ENCODE assay signal across 8 cellular contexts in the genomic region with DNA sequence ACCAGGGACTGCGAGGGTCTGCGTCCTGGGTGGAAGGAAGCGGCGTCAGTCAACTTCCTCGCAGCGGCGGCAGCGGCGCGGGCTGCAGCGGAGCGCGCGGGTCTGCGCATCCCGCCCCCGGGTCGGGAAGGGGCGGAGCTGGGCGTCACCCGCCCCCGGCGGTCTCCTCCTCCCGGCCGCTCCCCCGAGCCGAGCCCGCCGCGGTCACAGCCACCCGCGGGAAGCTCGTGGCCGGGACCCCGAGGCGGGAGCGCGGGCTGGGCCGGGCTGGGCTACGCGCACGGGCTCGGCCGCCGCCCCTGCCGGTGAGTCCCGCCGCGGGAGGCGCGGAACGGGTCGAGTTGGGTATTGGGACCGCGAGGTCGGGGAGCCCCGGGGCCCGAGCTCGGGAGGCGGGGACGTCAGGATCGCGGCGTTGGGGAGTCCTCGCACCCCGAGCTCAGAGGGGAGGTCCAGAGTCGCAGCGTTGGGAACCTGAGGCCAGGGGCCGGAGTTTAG. TPM values are rescaled to one million over a fixed set of nuclear protein-coding genes. Genes with fewer than 3 reads are reported as not detected.
A peak's percentile ranks its signal among the peaks of the same experiment; 100 is the strongest.
DNase-seq lines count a peak whose midpoint lies in the region; ATAC-seq and TF ChIP-seq lines count a peak whose summit lies in the region.

A gene with protein sequence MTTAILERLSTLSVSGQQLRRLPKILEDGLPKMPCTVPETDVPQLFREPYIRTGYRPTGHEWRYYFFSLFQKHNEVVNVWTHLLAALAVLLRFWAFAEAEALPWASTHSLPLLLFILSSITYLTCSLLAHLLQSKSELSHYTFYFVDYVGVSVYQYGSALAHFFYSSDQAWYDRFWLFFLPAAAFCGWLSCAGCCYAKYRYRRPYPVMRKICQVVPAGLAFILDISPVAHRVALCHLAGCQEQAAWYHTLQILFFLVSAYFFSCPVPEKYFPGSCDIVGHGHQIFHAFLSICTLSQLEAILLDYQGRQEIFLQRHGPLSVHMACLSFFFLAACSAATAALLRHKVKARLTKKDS (plus strand): TSS at position 207 of the 498 bp plus-strand sequence. CDS start 41,063 bp downstream, outside the sequence.

- H3K27ac Mint-ChIP-seq in activated naive CD8-positive, alpha-beta T cell treated with anti-CD3 and anti-CD28 coated beads, Interleukin-2, amount 50 U/mL, for 24 hours, result peak within 1 kb of the TSS; percentile 97

- H3K27me3 Mint-ChIP-seq in activated naive CD8-positive, alpha-beta T cell treated with anti-CD3 and anti-CD28 coated beads, Interleukin-2, amount 50 U/mL, for 24 hours, result no peaks in the 10 kb centered on the region

- H3K9me3 ChIP-seq in Loucy (ENCODE audit: insufficient read depth, low read depth, low read length) (no peaks in the 10 kb centered on the region), prostate gland (no peaks in the 10 kb centered on the region), upper lobe of right lung (no peaks in the 10 kb centered on the region)

- peak within 1 kb of the TSS; percentile 97 for H3K4me2 ChIP-seq in Loucy (ENCODE audit: low read depth, low read length, poor library complexity, severe bottlenecking)

- peaks cover 18% of the 10 kb centered on the region for H3K36me3 Mint-ChIP-seq in activated naive CD8-positive, alpha-beta T cell treated with anti-CD3 and anti-CD28 coated beads, Interleukin-2, amount 50 U/mL, for 24 hours (ENCODE audit: low read depth)

- in situ Hi-C loops in G401 (cut with HindIII; ENCODE audit: low sequenced_read_pairs), result no loop called here

- intact Hi-C loops in left ventricle myocardium superior (cut with micrococcal nuclease) (no loop called here), prostate gland (cut with DNase I) (loop anchor here (1.0 kb wide), 1 partner anchor 77 kb away; no protein-coding TSS in a partner anchor), upper lobe of right lung (cut with DNase I) (no loop called here)

- H3K4me1 Mint-ChIP-seq in activated naive CD8-positive, alpha-beta T cell treated with anti-CD3 and anti-CD28 coated beads, Interleukin-2, amount 50 U/mL, for 24 hours, result peaks cover 40% of the 10 kb centered on the region

- peak within 1 kb of the TSS; percentile 89 for H3K9ac ChIP-seq in Loucy (ENCODE audit: low read depth, low read length, poor library complexity, severe bottlenecking)

- H3K36me3 ChIP-seq in Loucy (ENCODE audit: insufficient read depth, low read length) (no peaks in the 10 kb centered on the region), prostate gland (no peaks in the 10 kb centered on the region), upper lobe of right lung (no peaks in the 10 kb centered on the region)

- no peaks in the 10 kb centered on the region for H3K27me3 ChIP-seq in Loucy (ENCODE audit: insufficient read depth, low read length, poor library complexity, severe bottlenecking)
- no peaks in the 10 kb centered on the region for H3K27me3 ChIP-seq in prostate gland (replicated peaks; ENCODE audit: insufficient read depth)
- no peaks in the 10 kb centered on the region for H3K27me3 ChIP-seq in upper lobe of right lung

- H3K79me2 ChIP-seq in Loucy (ENCODE audit: insufficient read depth, low read length), result peaks cover 41% of the 10 kb centered on the region

- TF ChIP-seq CTCF in Loucy (conservative IDR thresholded peaks at IDR 0.05; ENCODE audit: low read length) (no peak), prostate gland (IDR thresholded peaks at IDR 0.05) (no peak), upper lobe of right lung (IDR thresholded peaks at IDR 0.05) (no peak)

- DNase-seq in G401 (ENCODE audit: low spot score) (peak; percentile 71), GOT3 (lab: John Stamatoyannopoulos, UW) (peak; percentile 32), T follicular helper cell (ENCODE audit: low read depth) (peak; percentile 71), left ventricle myocardium superior (peak; percentile 90), prostate gland (ENCODE audit: low spot score) (peak; percentile 48), upper lobe of right lung (peak; percentile 88)
- peak; percentile 87 for DNase-seq in activated naive CD8-positive, alpha-beta T cell treated with anti-CD3 and anti-CD28 coated beads, Interleukin-2, amount 50 U/mL, for 24 hours

- H3K4me3 Mint-ChIP-seq in activated naive CD8-positive, alpha-beta T cell treated with anti-CD3 and anti-CD28 coated beads, Interleukin-2, amount 50 U/mL, for 24 hours, result peak within 1 kb of the TSS; percentile 99

- peaks cover 30% of the 10 kb centered on the region for H3K4me1 ChIP-seq in Loucy (ENCODE audit: insufficient read depth, low read length, poor library complexity, severe bottlenecking)
- H3K4me1 ChIP-seq in prostate gland (replicated peaks), result no peaks in the 10 kb centered on the region
- H3K4me1 ChIP-seq in upper lobe of right lung, result peaks cover 16% of the 10 kb centered on the region

- peak; percentile 59 for TF ChIP-seq POLR2A in prostate gland (IDR thresholded peaks at IDR 0.05)

- H2AFZ ChIP-seq in Loucy (ENCODE audit: low read length), result peak within 1 kb of the TSS; percentile 91

- no peaks in the 10 kb centered on the region for H3K9me2 ChIP-seq in Loucy (replicated peaks; ENCODE audit: low read depth, low read length)

- ATAC-seq in activated naive CD8-positive, alpha-beta T cell treated with anti-CD3 and anti-CD28 coated beads, Interleukin-2, amount 50 U/mL, for 24 hours, result peak; percentile 89
- ATAC-seq in left ventricle myocardium superior (peak; percentile 99), upper lobe of right lung (peak; percentile 97)

- peaks cover 4% of the 10 kb centered on the region for H4K20me1 ChIP-seq in Loucy (ENCODE audit: insufficient read depth, low read length, poor library complexity, severe bottlenecking)

- no peaks in the 10 kb centered on the region for H3F3A ChIP-seq in Loucy (ENCODE audit: low read depth)

- WGBS in prostate gland, result 0% methylated on average over 38 of the region's 69 CpGs

- H3K27ac ChIP-seq in prostate gland, result peak within 1 kb of the TSS; percentile 70 to 71
- H3K27ac ChIP-seq in upper lobe of right lung, result peak within 1 kb of the TSS; percentile 78

- H3K9me3 Mint-ChIP-seq in activated naive CD8-positive, alpha-beta T cell treated with anti-CD3 and anti-CD28 coated beads, Interleukin-2, amount 50 U/mL, for 24 hours, result no peaks in the 10 kb centered on the region

- peak within 1 kb of the TSS; percentile 91 for H3K4me3 ChIP-seq in Loucy (ENCODE audit: low read length, poor library complexity, severe bottlenecking)
- peak within 1 kb of the TSS; percentile 66 to 83 for H3K4me3 ChIP-seq in prostate gland
- peak within 1 kb of the TSS; percentile 82 for H3K4me3 ChIP-seq in upper lobe of right lung

RNA-seq across cellular contexts. Expression of the gene that starts here (rescaled TPM):
- total RNA-seq in G401 (2014; rRNA removed; shearing (Covaris generic)), result 26.0 and 29.6 TPM in 2 replicates
- 1.8 TPM for total RNA-seq in left ventricle myocardium superior
- 10 to 100 TPM in 1 of 2 donors, 1 to 10 TPM in 1; 9.9 to 15.8 TPM for total RNA-seq in prostate gland
- total RNA-seq in upper lobe of right lung, result 5.8 TPM

Comparison
In these comparisons a context has a peak if more than half of its experiments do, and no peak if none do; other contexts are left out.
1. Peak in every context shown above with its lines: DNase-seq, ATAC-seq, H3K4me3 ChIP-seq and H3K27ac ChIP-seq.
2. DNase-seq: peak in every context shown above with its lines; median percentile 90 in left ventricle myocardium superior; 88 in upper lobe of right lung; 87 in activated naive CD8-positive, alpha-beta T cell treated with anti-CD3 and anti-CD28 coated beads, Interleukin-2, amount 50 U/mL, for 24 hours; 71 in G401; 71 in T follicular helper cell; 48 in prostate gland; 32 in GOT3.